In the genomic region with DNA sequence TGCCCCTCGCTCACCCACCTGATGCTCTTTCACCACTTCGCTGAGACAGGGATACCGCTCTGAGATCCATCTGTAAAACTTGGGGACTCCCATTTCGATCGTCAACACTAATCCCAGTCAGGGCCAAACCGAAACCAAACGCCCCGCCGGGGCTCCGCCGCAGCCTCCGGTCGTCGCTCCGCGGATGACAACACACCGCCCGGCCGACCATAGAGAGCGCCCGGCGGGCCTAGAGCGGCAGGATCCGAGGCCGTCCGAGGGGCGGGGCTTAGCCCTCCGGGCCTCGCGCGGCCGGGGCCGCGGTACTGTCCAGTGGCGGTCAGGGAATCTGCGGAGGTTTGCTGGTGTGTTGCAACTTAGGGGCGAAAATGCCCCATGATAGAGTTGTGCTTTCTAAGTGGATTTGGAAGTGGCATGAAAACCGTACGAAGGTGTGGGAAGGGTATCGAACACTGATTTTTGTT, we compare ENCODE assay signal across 8 cellular contexts. TPM values are rescaled to one million over a fixed set of nuclear protein-coding genes. Genes with fewer than 3 reads are reported as not detected.
DNase-seq lines count a peak whose midpoint lies in the region; ATAC-seq and TF ChIP-seq lines count a peak whose summit lies in the region.

A gene with protein sequence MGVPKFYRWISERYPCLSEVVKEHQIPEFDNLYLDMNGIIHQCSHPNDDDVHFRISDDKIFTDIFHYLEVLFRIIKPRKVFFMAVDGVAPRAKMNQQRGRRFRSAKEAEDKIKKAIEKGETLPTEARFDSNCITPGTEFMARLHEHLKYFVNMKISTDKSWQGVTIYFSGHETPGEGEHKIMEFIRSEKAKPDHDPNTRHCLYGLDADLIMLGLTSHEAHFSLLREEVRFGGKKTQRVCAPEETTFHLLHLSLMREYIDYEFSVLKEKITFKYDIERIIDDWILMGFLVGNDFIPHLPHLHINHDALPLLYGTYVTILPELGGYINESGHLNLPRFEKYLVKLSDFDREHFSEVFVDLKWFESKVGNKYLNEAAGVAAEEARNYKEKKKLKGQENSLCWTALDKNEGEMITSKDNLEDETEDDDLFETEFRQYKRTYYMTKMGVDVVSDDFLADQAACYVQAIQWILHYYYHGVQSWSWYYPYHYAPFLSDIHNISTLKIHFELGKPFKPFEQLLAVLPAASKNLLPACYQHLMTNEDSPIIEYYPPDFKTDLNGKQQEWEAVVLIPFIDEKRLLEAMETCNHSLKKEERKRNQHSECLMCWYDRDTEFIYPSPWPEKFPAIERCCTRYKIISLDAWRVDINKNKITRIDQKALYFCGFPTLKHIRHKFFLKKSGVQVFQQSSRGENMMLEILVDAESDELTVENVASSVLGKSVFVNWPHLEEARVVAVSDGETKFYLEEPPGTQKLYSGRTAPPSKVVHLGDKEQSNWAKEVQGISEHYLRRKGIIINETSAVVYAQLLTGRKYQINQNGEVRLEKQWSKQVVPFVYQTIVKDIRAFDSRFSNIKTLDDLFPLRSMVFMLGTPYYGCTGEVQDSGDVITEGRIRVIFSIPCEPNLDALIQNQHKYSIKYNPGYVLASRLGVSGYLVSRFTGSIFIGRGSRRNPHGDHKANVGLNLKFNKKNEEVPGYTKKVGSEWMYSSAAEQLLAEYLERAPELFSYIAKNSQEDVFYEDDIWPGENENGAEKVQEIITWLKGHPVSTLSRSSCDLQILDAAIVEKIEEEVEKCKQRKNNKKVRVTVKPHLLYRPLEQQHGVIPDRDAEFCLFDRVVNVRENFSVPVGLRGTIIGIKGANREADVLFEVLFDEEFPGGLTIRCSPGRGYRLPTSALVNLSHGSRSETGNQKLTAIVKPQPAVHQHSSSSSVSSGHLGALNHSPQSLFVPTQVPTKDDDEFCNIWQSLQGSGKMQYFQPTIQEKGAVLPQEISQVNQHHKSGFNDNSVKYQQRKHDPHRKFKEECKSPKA (N-terminal part only) (minus strand): TSS at position 186 of the 464 bp plus-strand sequence. CDS start 93 bp downstream, at position 93.

- no peaks in the 10 kb centered on the region for H3K9me2 ChIP-seq in SK-N-SH

- TF ChIP-seq EP300 in SK-N-SH (IDR thresholded peaks at IDR 0.05; ENCODE audit: borderline replicate concordance in 1 of 2, low read depth in 1 of 2, low read length in 1 of 2) = peak in 1 of 2 experiments; percentile 16; a peak in 1 of 4 replicates

- H3K4me3 ChIP-seq in GM06990 (replicated peaks; ENCODE audit: low read depth, low read length) = peak within 1 kb of the TSS; percentile 87
- H3K4me3 ChIP-seq in SK-N-SH (ENCODE audit: low read depth in 2 of 2, low read length in 1 of 2) = peak within 1 kb of the TSS; percentile 99 to 100

- no peak for TF ChIP-seq RAD21 in SK-N-SH (IDR thresholded peaks at IDR 0.05; ENCODE audit: low read length)

- POLR2A ChIA-PET in SK-N-SH (lab: Yijun Ruan, JAX) = interaction anchor here (1.2 kb wide), 1 partner anchor 62 kb away, joined by 3 read pairs; no protein-coding TSS in a partner anchor

- H3K4me2 ChIP-seq in SK-N-SH = peak within 1 kb of the TSS; percentile 75

- H3F3A ChIP-seq in SK-N-SH (replicated peaks; ENCODE audit: insufficient read depth) = peaks cover 24% of the 10 kb centered on the region

- DNase-seq in GM06990 (ENCODE audit: extremely low read depth, insufficient read length) = peak; percentile 96
- DNase-seq in NCI-H1092 (lab: John Stamatoyannopoulos, UW) = peak; percentile 90
- DNase-seq in SK-N-SH = peak; percentile 99
- DNase-seq in activated naive CD4-positive, alpha-beta T cell treated with anti-CD3 and anti-CD28 coated beads, Interleukin-2, amount 50 U/mL, for 16 hours = peak; percentile 95
- DNase-seq in germinal center (ENCODE audit: low spot score) = peak; percentile 97
- peak; percentile 63 for DNase-seq in non-pigmented ciliary epithelial cell (ENCODE audit: low read depth)
- peak; percentile 41 to 95 (median 84) for DNase-seq in substantia nigra (lab: John Stamatoyannopoulos, UW)

- H4K20me1 ChIP-seq in SK-N-SH (ENCODE audit: insufficient read depth) = 0 out of 2 replicates have a peak, but pooled peaks cover 7% of the 10 kb centered on the region

- 2% methylated on average over 8 of the region's 40 CpGs for WGBS in SK-N-SH (ENCODE audit: low lambda C conversion rate)

- no peaks in the 10 kb centered on the region for H3K9me3 ChIP-seq in SK-N-SH

- peaks cover 0 to 13% of the 10 kb centered on the region in 2 experiments; a peak in 2 of 4 replicates for H3K4me1 ChIP-seq in SK-N-SH (ENCODE audit: control insufficient read depth in 1 of 2, insufficient read depth in 2 of 2, low read depth in 1 of 2, low read length in 1 of 2)

- no peak for TF ChIP-seq CTCF in GM06990 (IDR thresholded peaks at IDR 0.05; ENCODE audit: insufficient read depth, low read length, poor library complexity, severe bottlenecking)
- no peak for TF ChIP-seq CTCF in SK-N-SH (IDR thresholded peaks at IDR 0.05)

- CTCF ChIA-PET in SK-N-SH (lab: Yijun Ruan, JAX) = interaction anchor here (0.6 kb wide), 1 partner anchor 10 kb away, joined by 3 read pairs; no protein-coding TSS in a partner anchor

- H3K27me3 ChIP-seq in GM06990 (replicated peaks; ENCODE audit: control insufficient read depth, insufficient read depth, low read length) (no peaks in the 10 kb centered on the region), SK-N-SH (ENCODE audit: insufficient read depth) (no peaks in the 10 kb centered on the region)

- peak within 1 kb of the TSS; percentile 90 for H2AFZ ChIP-seq in SK-N-SH (ENCODE audit: low read depth)

- peak within 1 kb of the TSS; percentile 93 to 96 for H3K27ac ChIP-seq in SK-N-SH (ENCODE audit: low read depth in 2 of 2, low read length in 1 of 2)
- peak within 1 kb of the TSS; percentile 85 for H3K27ac ChIP-seq in substantia nigra (ENCODE audit: low read depth, low read length, poor library complexity, severe bottlenecking)

- ATAC-seq in HG02571 (IDR thresholded peaks at IDR 0.05; ENCODE audit: unreplicated experiment) = peak; percentile 84

- H3K9ac ChIP-seq in SK-N-SH = peak within 1 kb of the TSS; percentile 99

- H3K79me2 ChIP-seq in SK-N-SH (ENCODE audit: insufficient read depth) = peaks cover 49% of the 10 kb centered on the region

- peaks cover 2% of the 10 kb centered on the region; the same call in 1 of the 2 replicates for H3K36me3 ChIP-seq in GM06990 (ENCODE audit: control insufficient read depth, insufficient read depth, low read length)
- peaks cover 18 to 22% of the 10 kb centered on the region in 2 experiments for H3K36me3 ChIP-seq in SK-N-SH (replicated peaks in 1 of 2; ENCODE audit: control insufficient read depth in 1 of 2, insufficient read depth in 2 of 2, low read length in 1 of 2)

TF ChIP-seq in SK-N-SH, 30 proteins besides CTCF, POLR2A, EP300 and RAD21 (continues in another document):
- no peak for TF ChIP-seq TCF12 (IDR thresholded peaks at IDR 0.05)
- peak; percentile 98 for TF ChIP-seq TAF1 (IDR thresholded peaks at IDR 0.05; ENCODE audit: borderline replicate concordance, low read depth, low read length)
- peak; percentile 58 for TF ChIP-seq YY1 (IDR thresholded peaks at IDR 0.05; ENCODE audit: low read depth)
- TF ChIP-seq MEF2A (IDR thresholded peaks at IDR 0.05; ENCODE audit: borderline replicate concordance, low read depth) = no peak
- TF ChIP-seq ELF1 (IDR thresholded peaks at IDR 0.05) = 0 out of 2 replicates have a peak, but pooled peaks have one; percentile 40
- TF ChIP-seq USF1 (IDR thresholded peaks at IDR 0.05; ENCODE audit: borderline replicate concordance, low read depth) = no peak
- 0 out of 2 replicates have a peak, but pooled peaks have one; percentile 3 for TF ChIP-seq JUND (IDR thresholded peaks at IDR 0.05)
- TF ChIP-seq GABPA (IDR thresholded peaks at IDR 0.05; ENCODE audit: low read depth) = peak; percentile 41; the same call in 1 of the 2 replicates
- TF ChIP-seq FOXM1 (IDR thresholded peaks at IDR 0.05; ENCODE audit: low read depth) = no peak
- TF ChIP-seq MAX (IDR thresholded peaks at IDR 0.05; ENCODE audit: low read depth) = peak; percentile 40; the same call in 1 of the 2 replicates
- TF ChIP-seq, protein P1, sequence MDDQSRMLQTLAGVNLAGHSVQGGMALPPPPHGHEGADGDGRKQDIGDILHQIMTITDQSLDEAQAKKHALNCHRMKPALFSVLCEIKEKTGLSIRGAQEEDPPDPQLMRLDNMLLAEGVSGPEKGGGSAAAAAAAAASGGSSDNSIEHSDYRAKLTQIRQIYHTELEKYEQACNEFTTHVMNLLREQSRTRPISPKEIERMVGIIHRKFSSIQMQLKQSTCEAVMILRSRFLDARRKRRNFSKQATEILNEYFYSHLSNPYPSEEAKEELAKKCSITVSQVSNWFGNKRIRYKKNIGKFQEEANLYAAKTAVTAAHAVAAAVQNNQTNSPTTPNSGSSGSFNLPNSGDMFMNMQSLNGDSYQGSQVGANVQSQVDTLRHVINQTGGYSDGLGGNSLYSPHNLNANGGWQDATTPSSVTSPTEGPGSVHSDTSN (IDR thresholded peaks at IDR 0.05) = no peak
- 0 out of 2 replicates have a peak, but pooled peaks have one; percentile 26 for TF ChIP-seq TEAD4 (IDR thresholded peaks at IDR 0.05; ENCODE audit: borderline replicate concordance, insufficient read depth)

RNA-seq across cellular contexts. Expression of the gene that starts here (rescaled TPM):
- 2.7 and 3.8 TPM in 2 replicates for polyA plus RNA-seq in SK-N-SH (2012; rRNA removed)
- 3.9 and 4.1 TPM in 2 replicates for polyA plus RNA-seq in SK-N-SH (2012; cell fraction: cytosol; rRNA removed)
- polyA plus RNA-seq in SK-N-SH (2012; cell fraction: nucleus; rRNA removed) = 7.2 and 17.3 TPM in 2 replicates

Comparison
In these comparisons a context has a peak if more than half of its experiments do, and no peak if none do; other contexts are left out.
1. Peak in every context shown above with its lines: DNase-seq, ATAC-seq, H3K4me3 ChIP-seq and H3K27ac ChIP-seq.